ENCODE assay signal across 8 cellular contexts in genomic region chr19:1490020-1490310, GRCh38. TPM values are rescaled to one million over a fixed set of nuclear protein-coding genes. Genes with fewer than 3 reads are reported as not detected.
A peak's percentile ranks its signal among the peaks of the same experiment; 100 is the strongest.
DNase-seq lines count a peak whose midpoint lies in the region; ATAC-seq and TF ChIP-seq lines count a peak whose summit lies in the region.

No MANE protein-coding gene starts in this region.

- H3K9me3 ChIP-seq in A673 (ENCODE audit: low read depth, low read length, poor library complexity, severe bottlenecking) (no peaks in the 10 kb centered on the region), muscle layer of duodenum (ENCODE audit: control insufficient read depth in 1 of 2, low read length in 2 of 2) (no peaks in the 10 kb centered on the region)

- no peak for TF ChIP-seq CTCF in A673 (conservative IDR thresholded peaks at IDR 0.05; ENCODE audit: low read depth, low read length)
- TF ChIP-seq CTCF in cardiac fibroblast (IDR thresholded peaks at IDR 0.05; ENCODE audit: low read depth, low read length): no peak

- H3K4me1 ChIP-seq in A673 (ENCODE audit: insufficient read depth, low read length, poor library complexity, severe bottlenecking) (peaks cover 11% of the 10 kb centered on the region), muscle layer of duodenum (ENCODE audit: control insufficient read depth in 1 of 2, insufficient read depth in 2 of 2, low read length in 2 of 2) (peaks cover 0 to 18% of the 10 kb centered on the region in 2 donors)

- H3K36me3 ChIP-seq in A673 (ENCODE audit: insufficient read depth, low read length, poor library complexity, severe bottlenecking) (no peaks in the 10 kb centered on the region), muscle layer of duodenum (ENCODE audit: control insufficient read depth in 1 of 2, insufficient read depth in 2 of 2, low read length in 2 of 2) (no peaks in the 10 kb centered on the region)

- POLR2A ChIA-PET in A673 (lab: Charles Lee; ENCODE audit: low non-redundant PET): no interaction called here

- peak overlapping the region; percentile 83 for H3K27ac ChIP-seq in A673 (ENCODE audit: low read depth, low read length, poor library complexity, severe bottlenecking)
- no peak overlapping the region for H3K27ac ChIP-seq in muscle layer of duodenum (ENCODE audit: low read length)

- CTCF ChIA-PET in A673 (lab: Charles Lee): no interaction called here

- DNase-seq in A673 (ENCODE audit: low spot score): no peak
- DNase-seq in cardiac fibroblast (ENCODE audit: low read depth in 2 of 2): no peak
- DNase-seq in UCSD-AML1 (lab: John Stamatoyannopoulos, UW; ENCODE audit: unreplicated experiment): no peak
- no peak for DNase-seq in AG08395 (ENCODE audit: low spot score)

- no TSS peak for BruUV-seq in A673 (replicated peaks; lab: Mats Ljungman, UMichigan)

- H3K27me3 ChIP-seq in A673 (replicated peaks; ENCODE audit: insufficient read depth, low read depth, low read length, poor library complexity): no peaks in the 10 kb centered on the region
- H3K27me3 ChIP-seq in muscle layer of duodenum (ENCODE audit: low read depth, low read length): no peaks in the 10 kb centered on the region

- intact Hi-C loops in A673 (cut with micrococcal nuclease; ENCODE audit: unreplicated experiment): no loop called here

- peak overlapping the region; percentile 56 for H3K4me3 ChIP-seq in A673 (ENCODE audit: low read depth, low read length, poor library complexity, severe bottlenecking)
- peak overlapping the region; percentile 56 to 60 for H3K4me3 ChIP-seq in cardiac fibroblast (replicated peaks in 1 of 2; ENCODE audit: low read depth in 2 of 2, low read length in 2 of 2)
- peak overlapping the region; percentile 61 to 75 for H3K4me3 ChIP-seq in muscle layer of duodenum (ENCODE audit: low read depth in 1 of 2, low read length in 2 of 2)

- ATAC-seq in HG03457 (IDR thresholded peaks at IDR 0.05; ENCODE audit: unreplicated experiment) (peak; percentile 1), GM21423 (IDR thresholded peaks at IDR 0.05; ENCODE audit: unreplicated experiment) (no peak), HG03354 (IDR thresholded peaks at IDR 0.05; ENCODE audit: poor library complexity, severe bottlenecking, unreplicated experiment) (no peak)

RNA-seq across cellular contexts. Expression of gene PCSK4, which starts 0.2 kb away (rescaled TPM):
- 7.2 and 11.1 TPM in 2 replicates for total RNA-seq in A673 (2021)

RNA-seq across cellular contexts. Expression of gene REEP6, which starts 1.0 kb away (rescaled TPM):
- 4.7 and 6.8 TPM in 2 replicates for total RNA-seq in A673 (2021)

RNA-seq across cellular contexts. Expression of gene C19orf25, which starts 10.9 kb away (rescaled TPM):
- 35.0 and 37.1 TPM in 2 replicates for total RNA-seq in A673 (2021)

RNA-seq across cellular contexts. Expression of gene ADAMTSL5, which starts 22.9 kb away (rescaled TPM):
- total RNA-seq in A673 (2021): 0.59 and 0.86 TPM in 2 replicates

RNA-seq across cellular contexts. Expression of gene PLK5, which starts 33.9 kb away (rescaled TPM):
- not detected in 2 replicates for total RNA-seq in A673 (2021)
